Comparison of ENCODE assay signal across 34 cellular contexts in the genomic region with DNA sequence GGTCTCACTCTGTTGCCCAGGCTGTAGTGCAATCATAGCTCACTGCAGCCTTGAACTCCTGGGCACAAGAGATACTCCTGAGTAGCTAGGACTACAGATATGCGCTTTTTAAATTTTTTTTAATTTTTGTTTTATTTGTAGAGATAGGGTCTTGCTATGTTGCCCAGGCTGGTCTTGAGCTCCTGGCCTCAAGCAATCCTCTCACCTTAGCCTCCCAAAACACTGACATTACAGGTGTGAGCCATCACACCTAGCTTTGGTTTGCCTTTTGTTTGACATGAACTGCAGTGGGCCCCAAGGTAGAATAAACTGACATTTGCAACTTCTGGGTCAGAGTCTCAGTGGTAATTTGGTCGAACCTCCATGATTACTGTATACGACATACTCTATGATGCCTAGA.
"Had no signal": no experiment of that assay in that cellular context is flagged by ENCODE, and none has a peak within 500 bp of the region (broad histone marks: within the 10 kb centered on the region; RNA-seq: fewer than 3 reads in every experiment).

No MANE protein-coding gene starts in this region.

- DNase-seq: activated B cell treated with CpG ODN at 0.5 μM for 24 hours; activated CD4-positive, alpha-beta memory T cell treated with anti-CD3 and anti-CD28 coated beads, Interleukin-2, amount 10 ng/mL, durations not matched to agents 7 days and 5 days; activated CD4-positive, alpha-beta T cell treated with anti-CD3 and anti-CD28 coated beads for 4 hours; activated CD4-positive, alpha-beta T cell treated with anti-CD3 and anti-CD28 coated beads, Interleukin-2, amount 10 ng/mL, durations not matched to agents 7 days and 5 days; activated CD4-positive, alpha-beta T cell treated with anti-CD3 and anti-CD28 coated beads, Interleukin-2, amount 50 U/mL, for 48 hours; activated CD4-positive, CD25-positive, alpha-beta regulatory T cell treated with anti-CD3 and anti-CD28 coated beads, Interleukin-2, amount 50 U/mL, for 72 hours; activated CD8-positive, alpha-beta memory T cell treated with anti-CD3 and anti-CD28 coated beads for 24 hours; activated CD8-positive, alpha-beta memory T cell treated with anti-CD3 and anti-CD28 coated beads, Interleukin-2, amount 10 ng/mL, durations not matched to agents 7 days and 5 days; activated CD8-positive, alpha-beta memory T cell treated with anti-CD3 and anti-CD28 coated beads, Interleukin-2, amount 50 U/mL, for 48 hours; activated effector memory CD4-positive, alpha-beta T cell treated with Interleukin-2 at 50 U/mL for 16 hours; activated gamma-delta T cell; activated naive CD4-positive, alpha-beta T cell treated with anti-CD3 and anti-CD28 coated beads, Interleukin-2, amount 10 ng/mL, durations not matched to agents 7 days and 5 days; activated naive CD4-positive, alpha-beta T cell treated with Interleukin-2 at 50 U/mL for 16 hours; activated naive CD8-positive, alpha-beta T cell treated with anti-CD3 and anti-CD28 coated beads, Interleukin-2, amount 10 ng/mL, durations not matched to agents 7 days and 5 days; activated naive CD8-positive, alpha-beta T cell treated with anti-CD3 and anti-CD28 coated beads, Interleukin-2, amount 50 U/mL, for 24 hours; activated T-cell treated with anti-CD3 and anti-CD28 coated beads, Interleukin-2, amount 50 U/mL, for 24 hours; activated T-cell treated with anti-CD3 and anti-CD28 coated beads, Interleukin-2, amount 50 U/mL, for 48 hours; amygdala; anterior cingulate cortex; caudate nucleus; cerebellar nuclear complex; T-helper 1 cell; T-helper 2 cell; T-helper 9 cell had no signal

- H3K4me1 ChIP-seq: ascending aorta had no signal

- H3K36me3 Mint-ChIP-seq: activated CD8-positive, alpha-beta memory T cell treated with anti-CD3 and anti-CD28 coated beads, Interleukin-2, amount 10 ng/mL, durations not matched to agents 7 days and 5 days; activated naive CD4-positive, alpha-beta T cell treated with anti-CD3 and anti-CD28 coated beads, Interleukin-2, amount 10 ng/mL, durations not matched to agents 7 days and 5 days; activated naive CD4-positive, alpha-beta T cell treated with anti-CD3 and anti-CD28 coated beads, Interleukin-2, amount 50 U/mL, for 24 hours; activated naive CD8-positive, alpha-beta T cell; activated naive CD8-positive, alpha-beta T cell treated with anti-CD3 and anti-CD28 coated beads, Interleukin-2, amount 10 ng/mL, durations not matched to agents 7 days and 5 days; brain had no signal

- H3K27me3 Mint-ChIP-seq: activated B cell treated with CpG ODN at 0.5 μM for 24 hours; activated naive CD8-positive, alpha-beta T cell treated with anti-CD3 and anti-CD28 coated beads, Interleukin-2, amount 50 U/mL, for 24 hours; brain; central memory CD8-positive, alpha-beta T cell had no signal

- H3K9me3 Mint-ChIP-seq: activated B cell treated with CpG ODN at 0.5 μM for 24 hours; activated CD4-positive, alpha-beta memory T cell treated with anti-CD3 and anti-CD28 coated beads, Interleukin-2, amount 10 ng/mL, durations not matched to agents 7 days and 5 days; activated CD4-positive, alpha-beta T cell treated with anti-CD3 and anti-CD28 coated beads, Interleukin-2, amount 10 ng/mL, durations not matched to agents 7 days and 5 days; activated naive CD4-positive, alpha-beta T cell treated with anti-CD3 and anti-CD28 coated beads, Interleukin-2, amount 10 ng/mL, durations not matched to agents 7 days and 5 days; activated naive CD4-positive, alpha-beta T cell treated with anti-CD3 and anti-CD28 coated beads, Interleukin-2, amount 50 U/mL, for 24 hours; activated naive CD8-positive, alpha-beta T cell treated with anti-CD3 and anti-CD28 coated beads, Interleukin-2, amount 10 ng/mL, durations not matched to agents 7 days and 5 days; activated naive CD8-positive, alpha-beta T cell treated with anti-CD3 and anti-CD28 coated beads, Interleukin-2, amount 50 U/mL, for 24 hours; activated T-cell treated with anti-CD3 and anti-CD28 coated beads, Interleukin-2, amount 50 U/mL, for 24 hours; central memory CD8-positive, alpha-beta T cell; T-helper 2 cell treated with Interferon-gamma antibody and Interleukin-4, amounts not matched to agents 5 μg/mL and 100 μg/mL, for 36 hours had no signal

- H3K4me3 Mint-ChIP-seq: activated B cell treated with CpG ODN at 0.5 μM for 24 hours; activated CD4-positive, alpha-beta memory T cell treated with anti-CD3 and anti-CD28 coated beads, Interleukin-2, amount 10 ng/mL, durations not matched to agents 7 days and 5 days; activated CD4-positive, alpha-beta T cell treated with anti-CD3 and anti-CD28 coated beads, Interleukin-2, amount 10 ng/mL, durations not matched to agents 7 days and 5 days; activated CD8-positive, alpha-beta memory T cell treated with anti-CD3 and anti-CD28 coated beads, Interleukin-2, amount 10 ng/mL, durations not matched to agents 7 days and 5 days; activated naive CD4-positive, alpha-beta T cell treated with anti-CD3 and anti-CD28 coated beads, Interleukin-2, amount 10 ng/mL, durations not matched to agents 7 days and 5 days; activated naive CD4-positive, alpha-beta T cell treated with anti-CD3 and anti-CD28 coated beads, Interleukin-2, amount 50 U/mL, for 24 hours; activated naive CD8-positive, alpha-beta T cell; activated naive CD8-positive, alpha-beta T cell treated with anti-CD3 and anti-CD28 coated beads, Interleukin-2, amount 10 ng/mL, durations not matched to agents 7 days and 5 days; activated naive CD8-positive, alpha-beta T cell treated with anti-CD3 and anti-CD28 coated beads, Interleukin-2, amount 50 U/mL, for 24 hours; activated T-cell treated with anti-CD3 and anti-CD28 coated beads, Interleukin-2, amount 50 U/mL, for 24 hours; brain; central memory CD8-positive, alpha-beta T cell; T-helper 1 cell treated with Interleukin-12 subunit alpha and Interleukin-12 subunit beta and Interleukin-4 antibody, amounts not matched to agents 30 μg/mL and 1 μg/mL, for 36 hours; T-helper 2 cell treated with Interferon-gamma antibody and Interleukin-4, amounts not matched to agents 5 μg/mL and 100 μg/mL, for 36 hours had no signal

- H3K27ac ChIP-seq: ascending aorta, cardiac muscle cell, VCaP had no signal

- ATAC-seq: activated CD8-positive, alpha-beta memory T cell treated with anti-CD3 and anti-CD28 coated beads, Interleukin-2, amount 10 ng/mL, durations not matched to agents 7 days and 5 days; activated naive CD8-positive, alpha-beta T cell treated with anti-CD3 and anti-CD28 coated beads, Interleukin-2, amount 50 U/mL, for 24 hours had no signal

- H3K36me3 ChIP-seq: ascending aorta, cardiac muscle cell had no signal

- H3K4me3 ChIP-seq: ascending aorta, cardiac muscle cell had no signal

- H3K9me3 ChIP-seq: ascending aorta had no signal

- H3K27ac Mint-ChIP-seq: activated B cell treated with CpG ODN at 0.5 μM for 24 hours; activated CD4-positive, alpha-beta memory T cell treated with anti-CD3 and anti-CD28 coated beads, Interleukin-2, amount 10 ng/mL, durations not matched to agents 7 days and 5 days; activated CD4-positive, alpha-beta T cell treated with anti-CD3 and anti-CD28 coated beads, Interleukin-2, amount 10 ng/mL, durations not matched to agents 7 days and 5 days; activated CD8-positive, alpha-beta memory T cell treated with anti-CD3 and anti-CD28 coated beads, Interleukin-2, amount 10 ng/mL, durations not matched to agents 7 days and 5 days; activated naive CD4-positive, alpha-beta T cell treated with anti-CD3 and anti-CD28 coated beads, Interleukin-2, amount 10 ng/mL, durations not matched to agents 7 days and 5 days; activated naive CD4-positive, alpha-beta T cell treated with anti-CD3 and anti-CD28 coated beads, Interleukin-2, amount 50 U/mL, for 24 hours; activated naive CD8-positive, alpha-beta T cell; activated naive CD8-positive, alpha-beta T cell treated with anti-CD3 and anti-CD28 coated beads, Interleukin-2, amount 10 ng/mL, durations not matched to agents 7 days and 5 days; activated naive CD8-positive, alpha-beta T cell treated with anti-CD3 and anti-CD28 coated beads, Interleukin-2, amount 50 U/mL, for 24 hours; activated T-cell treated with anti-CD3 and anti-CD28 coated beads, Interleukin-2, amount 50 U/mL, for 24 hours; activated T-helper 2 cell treated with anti-CD3 and anti-CD28 coated beads, Interferon-gamma antibody, Interleukin-2, Interleukin-4, amounts not matched to agents 10 μg/mL and 5 μg/mL and 100 μg/mL, durations not matched to agents 14 hours and 24 hours and 36 hours; brain; T-helper 1 cell treated with Interleukin-12 subunit alpha and Interleukin-12 subunit beta and Interleukin-4 antibody, amounts not matched to agents 30 μg/mL and 1 μg/mL, for 36 hours; T-helper 2 cell treated with Interferon-gamma antibody and Interleukin-4, amounts not matched to agents 5 μg/mL and 100 μg/mL, for 36 hours had no signal

- H3K4me1 Mint-ChIP-seq: activated CD4-positive, alpha-beta memory T cell treated with anti-CD3 and anti-CD28 coated beads, Interleukin-2, amount 10 ng/mL, durations not matched to agents 7 days and 5 days; activated CD4-positive, alpha-beta T cell treated with anti-CD3 and anti-CD28 coated beads, Interleukin-2, amount 10 ng/mL, durations not matched to agents 7 days and 5 days; activated CD8-positive, alpha-beta memory T cell treated with anti-CD3 and anti-CD28 coated beads, Interleukin-2, amount 10 ng/mL, durations not matched to agents 7 days and 5 days; activated naive CD4-positive, alpha-beta T cell treated with anti-CD3 and anti-CD28 coated beads, Interleukin-2, amount 10 ng/mL, durations not matched to agents 7 days and 5 days; activated naive CD4-positive, alpha-beta T cell treated with anti-CD3 and anti-CD28 coated beads, Interleukin-2, amount 50 U/mL, for 24 hours; activated naive CD8-positive, alpha-beta T cell treated with anti-CD3 and anti-CD28 coated beads, Interleukin-2, amount 10 ng/mL, durations not matched to agents 7 days and 5 days; brain; central memory CD8-positive, alpha-beta T cell had no signal
